Comparison of ENCODE assay signal across 10 cellular contexts in genomic region chr10:14200645-14201534, GRCh38.
DNase-seq lines count a peak whose midpoint lies in the region; ATAC-seq and TF ChIP-seq lines count a peak whose summit lies in the region.
"Had no signal": no experiment of that assay in that cellular context is flagged by ENCODE, and none has a peak within 500 bp of the region (broad histone marks: within the 10 kb centered on the region; RNA-seq: fewer than 3 reads in every experiment).

No MANE protein-coding gene starts in this region.

- TF ChIP-seq CTCF in adrenal gland (IDR thresholded peaks at IDR 0.05) = peak in 2 of 6 experiments; percentile 16 to 19

- CTCF ChIA-PET in HEK293T (lab: Yijun Ruan, JAX) = interaction anchor here (0.6 to 2.5 kb wide), 21 partner anchors 9 to 284 kb away, joined by 3 to 15 read pairs (median 4); no protein-coding TSS in a partner anchor

- DNase-seq in DMS 273 (lab: John Stamatoyannopoulos, UW; ENCODE audit: unreplicated experiment) (peak; percentile 51), DMS 273 treated with DMSO at 0.1 percent for 48 hours (lab: John Stamatoyannopoulos, UW) (no peak), HEK293T (ENCODE audit: extremely low spot score) (peak; percentile 55), adrenal gland (peak in 5 of 7 donors; percentile 5 to 26 (median 16)), lung microvascular endothelial cell (ENCODE audit: low read depth in 2 of 2) (peak; percentile 12 to 29), medulla oblongata (ENCODE audit: extremely low spot score) (no peak)
- DNase-seq: activated effector memory CD4-positive, alpha-beta T cell treated with Interleukin-2 at 50 U/mL for 16 hours; upper lobe of left lung had no signal

- POLR2A ChIA-PET in HEK293T (lab: Yijun Ruan, JAX) = interaction anchor here (0.5 to 1.6 kb wide), 2 partner anchors 15 to 898 kb away, joined by 3 to 8 read pairs; no protein-coding TSS in a partner anchor

- no peaks in the 10 kb centered on the region for H3K36me3 ChIP-seq in adrenal gland (replicated peaks in 1 of 2)
- H3K36me3 ChIP-seq: upper lobe of left lung had no signal

- peaks cover 4% of the 10 kb centered on the region for H3K27me3 ChIP-seq in adrenal gland
- H3K27me3 ChIP-seq: upper lobe of left lung had no signal

- no peak overlapping the region for H3K27ac ChIP-seq in adrenal gland
- H3K27ac ChIP-seq: upper lobe of left lung had no signal

- WGBS in adrenal gland, 4 donors = 30 to 38% (median 34%) methylated on average over 14 to 16 of the region's 16 CpGs

- H3K9me3 ChIP-seq in adrenal gland (replicated peaks in 1 of 3) = no peaks in the 10 kb centered on the region
- H3K9me3 ChIP-seq: upper lobe of left lung had no signal

- intact Hi-C loops in adrenal gland (cut with DNase I) = no loop called here

- H3K4me1 ChIP-seq in adrenal gland (replicated peaks in 1 of 2) = no peaks in the 10 kb centered on the region
- H3K4me1 ChIP-seq: upper lobe of left lung had no signal

- ATAC-seq in HG03196 (IDR thresholded peaks at IDR 0.05; ENCODE audit: unreplicated experiment) (no peak), HG02973 (IDR thresholded peaks at IDR 0.05; ENCODE audit: unreplicated experiment) (no peak)

- TF ChIP-seq POLR2A in adrenal gland (IDR thresholded peaks at IDR 0.05) = no peak

- no peak overlapping the region for H3K4me3 ChIP-seq in adrenal gland
- H3K4me3 ChIP-seq: upper lobe of left lung had no signal

TF ChIP-seq in HEK293T, 16 proteins besides CTCF, POLR2A, EP300 and RAD21:
- TF ChIP-seq TARDBP (IDR thresholded peaks at IDR 0.05) = no peak
- no peak for TF ChIP-seq ZNF384 (IDR thresholded peaks at IDR 0.05)
- TF ChIP-seq CTBP1 (IDR thresholded peaks at IDR 0.05; ENCODE audit: borderline replicate concordance) = no peak
- no peak for TF ChIP-seq SP1 (IDR thresholded peaks at IDR 0.05)
- TF ChIP-seq NFRKB (IDR thresholded peaks at IDR 0.05) = no peak
- no peak for TF ChIP-seq FOXK2 (IDR thresholded peaks at IDR 0.05)
- no peak for TF ChIP-seq SUZ12 (IDR thresholded peaks at IDR 0.05)
- no peak for TF ChIP-seq FOXM1 (IDR thresholded peaks at IDR 0.05; ENCODE audit: borderline replicate concordance)
- no peak for TF ChIP-seq LEF1 (IDR thresholded peaks at IDR 0.05; ENCODE audit: borderline replicate concordance)
- no peak for TF ChIP-seq BHLHE40 (IDR thresholded peaks at IDR 0.05; ENCODE audit: borderline replicate concordance)
- no peak for TF ChIP-seq ELF4 (IDR thresholded peaks at IDR 0.05)
- TF ChIP-seq HDGF (IDR thresholded peaks at IDR 0.05; ENCODE audit: borderline replicate concordance) = no peak
- TF ChIP-seq ARNT (IDR thresholded peaks at IDR 0.05) = no peak
- no peak for TF ChIP-seq FOXA1 (IDR thresholded peaks at IDR 0.05)
- TF ChIP-seq PKNOX1 (IDR thresholded peaks at IDR 0.05) = no peak
- TF ChIP-seq L3MBTL2 (conservative IDR thresholded peaks at IDR 0.05) = no peak

Comparison
In these comparisons a context has a peak if more than half of its experiments do, and no peak if none do; other contexts are left out.
1. DNase-seq: peak in DMS 273 (single experiment), HEK293T (single experiment), adrenal gland (5 of 7) and lung microvascular endothelial cell (2 of 2); none in DMS 273 treated with DMSO at 0.1 percent for 48 hours (single experiment) and medulla oblongata (single experiment).